In the genomic region with DNA sequence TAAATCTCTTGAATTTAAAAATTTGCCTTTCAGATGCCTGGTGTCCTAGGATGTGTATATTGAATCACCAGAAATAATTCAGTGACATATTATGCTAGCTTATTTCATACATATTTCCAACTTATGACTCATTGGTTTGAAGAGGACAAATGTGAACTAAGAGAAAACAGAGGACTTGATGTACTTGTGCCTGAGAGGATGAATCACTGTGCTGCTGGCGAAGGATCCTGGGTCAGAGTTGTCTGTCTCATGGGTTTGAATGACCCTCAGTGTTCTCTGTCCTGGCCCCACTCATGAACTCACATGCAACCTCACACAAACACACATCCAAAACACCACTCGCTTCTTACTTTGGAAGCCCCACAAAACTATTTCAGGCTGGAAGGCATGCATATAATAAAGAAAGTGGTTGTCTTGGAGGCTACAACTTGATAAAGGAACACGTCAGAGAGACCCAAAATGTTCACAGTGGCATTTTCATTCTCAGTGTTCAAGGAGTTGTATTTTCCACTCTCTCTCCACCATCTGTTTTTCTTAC, we compare ENCODE assay signal across 8 cellular contexts.
DNase-seq lines count a peak whose midpoint lies in the region; ATAC-seq lines count a peak whose summit lies in the region.

No MANE protein-coding gene starts in this region.

- H3K36me3 ChIP-seq in adipocyte (ENCODE audit: control insufficient read depth, insufficient read depth, low read length, severe bottlenecking) (no peaks in the 10 kb centered on the region), rectal smooth muscle tissue (ENCODE audit: control insufficient read depth, insufficient read depth, low read length) (no peaks in the 10 kb centered on the region)

- DNase-seq in EL: peak; percentile 45
- peak; percentile 91 for DNase-seq in adipocyte (ENCODE audit: low read depth)
- DNase-seq in Right ventricle myocardium inferior (ENCODE audit: missing footprints): peak; percentile 82
- DNase-seq in AG08395 (ENCODE audit: low spot score): no peak
- DNase-seq in H4 (ENCODE audit: low spot score): no peak

- intact Hi-C loops in Right ventricle myocardium inferior (cut with DNase I): loop anchor here (5.0 to 10.0 kb wide), 2 partner anchors 128 to 135 kb away; a partner anchor contains a TSS

- H3K9me3 ChIP-seq in adipocyte (ENCODE audit: control insufficient read depth, low read length): no peaks in the 10 kb centered on the region

- peak overlapping the region; percentile 83 for H3K27ac ChIP-seq in rectal smooth muscle tissue (ENCODE audit: low read depth, low read length)

- H3K27me3 ChIP-seq in adipocyte (replicated peaks; ENCODE audit: control insufficient read depth, insufficient read depth, low read length) (no peaks in the 10 kb centered on the region), rectal smooth muscle tissue (ENCODE audit: control insufficient read depth, insufficient read depth, low read length) (no peaks in the 10 kb centered on the region)

- ATAC-seq in Right ventricle myocardium inferior: peak; percentile 99
- ATAC-seq in GM19467 (IDR thresholded peaks at IDR 0.05; ENCODE audit: unreplicated experiment): no peak
- ATAC-seq in GM18520 (IDR thresholded peaks at IDR 0.05; ENCODE audit: unreplicated experiment): no peak

- H3K9ac ChIP-seq in adipocyte (ENCODE audit: low read length): peak overlapping the region; percentile 86
- no peak overlapping the region for H3K9ac ChIP-seq in rectal smooth muscle tissue (ENCODE audit: low read length)

- H3K4me3 ChIP-seq in adipocyte (ENCODE audit: low read length): peak overlapping the region; percentile 60
- H3K4me3 ChIP-seq in rectal smooth muscle tissue (ENCODE audit: low read length): no peak overlapping the region

- peaks cover 40% of the 10 kb centered on the region for H3K4me1 ChIP-seq in adipocyte (ENCODE audit: control insufficient read depth, insufficient read depth, low read length)
- peaks cover 4% of the 10 kb centered on the region for H3K4me1 ChIP-seq in rectal smooth muscle tissue (ENCODE audit: control insufficient read depth, insufficient read depth, low read length)

Comparison
In these comparisons a context has a peak if more than half of its experiments do, and no peak if none do; other contexts are left out.
1. DNase-seq: peak in EL (single experiment), adipocyte (single experiment) and Right ventricle myocardium inferior (single experiment); none in AG08395 (single experiment) and H4 (single experiment).